In genomic region chr17:77247048-77247541, GRCh38 we compare ENCODE assay signal across 8 cellular contexts.
DNase-seq lines count a peak whose midpoint lies in the region; ATAC-seq and TF ChIP-seq lines count a peak whose summit lies in the region.

No MANE protein-coding gene starts in this region.

- H3K27ac ChIP-seq in RWPE2 (ENCODE audit: poor library complexity, severe bottlenecking): no peak overlapping the region

- H3K4me3 Mint-ChIP-seq in activated T-helper 17 cell treated with anti-CD3 and anti-CD28 coated beads, Interleukin-2, amount 50 U/mL, for 72 hours: peak overlapping the region; percentile 44
- peak overlapping the region; percentile 35 for H3K4me3 Mint-ChIP-seq in natural killer cell treated with Interleukin-12 subunit alpha and Interleukin-12 subunit beta and Interleukin-15 and Interleukin-18, amount 100 ng/mL, for 72 hours
- peak overlapping the region; percentile 70 to 77 for H3K4me3 Mint-ChIP-seq in stimulated activated naive B cell treated with anti-CD40 and anti-IgM and Interleukin-4, amounts not matched to agents 10 μg/mL and 1 μg/mL and 100 μg/mL, for 72 hours

- H3K36me3 Mint-ChIP-seq in activated T-helper 17 cell treated with anti-CD3 and anti-CD28 coated beads, Interleukin-2, amount 50 U/mL, for 72 hours (ENCODE audit: low read depth): no peaks in the 10 kb centered on the region
- H3K36me3 Mint-ChIP-seq in natural killer cell treated with Interleukin-12 subunit alpha and Interleukin-12 subunit beta and Interleukin-15 and Interleukin-18, amount 100 ng/mL, for 72 hours: no peaks in the 10 kb centered on the region
- peaks cover 0 to 2% of the 10 kb centered on the region in 2 donors for H3K36me3 Mint-ChIP-seq in stimulated activated naive B cell treated with anti-CD40 and anti-IgM and Interleukin-4, amounts not matched to agents 10 μg/mL and 1 μg/mL and 100 μg/mL, for 72 hours

- H3K36me3 ChIP-seq in RWPE2 (ENCODE audit: low read depth): no peaks in the 10 kb centered on the region

- H3K4me3 ChIP-seq in AG09309 (ENCODE audit: control insufficient read depth, low read depth, low read length): peak overlapping the region; percentile 64
- peak overlapping the region; percentile 54 for H3K4me3 ChIP-seq in LNCaP clone FGC (ENCODE audit: low read depth, low read length)
- peak overlapping the region; percentile 34 for H3K4me3 ChIP-seq in RWPE2 (ENCODE audit: severe bottlenecking)
- H3K4me3 ChIP-seq in fibroblast of the aortic adventitia (ENCODE audit: low read depth, low read length): peak overlapping the region; percentile 67

- peaks cover 19% of the 10 kb centered on the region for H3K27me3 Mint-ChIP-seq in activated T-helper 17 cell treated with anti-CD3 and anti-CD28 coated beads, Interleukin-2, amount 50 U/mL, for 72 hours
- H3K27me3 Mint-ChIP-seq in natural killer cell treated with Interleukin-12 subunit alpha and Interleukin-12 subunit beta and Interleukin-15 and Interleukin-18, amount 100 ng/mL, for 72 hours: peaks cover 13% of the 10 kb centered on the region in 2 donors
- H3K27me3 Mint-ChIP-seq in stimulated activated naive B cell treated with anti-CD40 and anti-IgM and Interleukin-4, amounts not matched to agents 10 μg/mL and 1 μg/mL and 100 μg/mL, for 72 hours: peaks cover 25 to 35% of the 10 kb centered on the region in 2 donors

- H3K4me1 ChIP-seq in RWPE2 (ENCODE audit: insufficient read depth, poor library complexity, severe bottlenecking): no peaks in the 10 kb centered on the region

- peaks cover 7% of the 10 kb centered on the region for H3K4me1 Mint-ChIP-seq in activated T-helper 17 cell treated with anti-CD3 and anti-CD28 coated beads, Interleukin-2, amount 50 U/mL, for 72 hours
- peaks cover 6 to 18% of the 10 kb centered on the region in 2 donors for H3K4me1 Mint-ChIP-seq in natural killer cell treated with Interleukin-12 subunit alpha and Interleukin-12 subunit beta and Interleukin-15 and Interleukin-18, amount 100 ng/mL, for 72 hours (ENCODE audit: low read depth in 2 of 2)
- H3K4me1 Mint-ChIP-seq in stimulated activated naive B cell treated with anti-CD40 and anti-IgM and Interleukin-4, amounts not matched to agents 10 μg/mL and 1 μg/mL and 100 μg/mL, for 72 hours: peaks cover 20 to 30% of the 10 kb centered on the region in 2 donors

- H3K9me3 Mint-ChIP-seq in activated T-helper 17 cell treated with anti-CD3 and anti-CD28 coated beads, Interleukin-2, amount 50 U/mL, for 72 hours: no peaks in the 10 kb centered on the region
- no peaks in the 10 kb centered on the region for H3K9me3 Mint-ChIP-seq in natural killer cell treated with Interleukin-12 subunit alpha and Interleukin-12 subunit beta and Interleukin-15 and Interleukin-18, amount 100 ng/mL, for 72 hours
- no peaks in the 10 kb centered on the region for H3K9me3 Mint-ChIP-seq in stimulated activated naive B cell treated with anti-CD40 and anti-IgM and Interleukin-4, amounts not matched to agents 10 μg/mL and 1 μg/mL and 100 μg/mL, for 72 hours

- H3K27ac Mint-ChIP-seq in activated T-helper 17 cell treated with anti-CD3 and anti-CD28 coated beads, Interleukin-2, amount 50 U/mL, for 72 hours: no peak overlapping the region
- no peak overlapping the region for H3K27ac Mint-ChIP-seq in natural killer cell treated with Interleukin-12 subunit alpha and Interleukin-12 subunit beta and Interleukin-15 and Interleukin-18, amount 100 ng/mL, for 72 hours
- H3K27ac Mint-ChIP-seq in stimulated activated naive B cell treated with anti-CD40 and anti-IgM and Interleukin-4, amounts not matched to agents 10 μg/mL and 1 μg/mL and 100 μg/mL, for 72 hours: peak overlapping the region; percentile 65

- no peaks in the 10 kb centered on the region for H3K9me3 ChIP-seq in RWPE2 (ENCODE audit: severe bottlenecking)

- DNase-seq in AG09309 (ENCODE audit: low read depth) (no peak), LNCaP clone FGC (ENCODE audit: low read depth) (no peak), RWPE2 (ENCODE audit: low spot score) (peak; percentile 78), fibroblast of the aortic adventitia (ENCODE audit: low read depth) (peak; percentile 65)
- DNase-seq in natural killer cell treated with Interleukin-12 subunit alpha and Interleukin-12 subunit beta and Interleukin-15 and Interleukin-18, amount 100 ng/mL, for 72 hours (ENCODE audit: low spot score): peak; percentile 85
- peak; percentile 75 for DNase-seq in stimulated activated naive B cell treated with anti-CD40 and anti-IgM and Interleukin-4, amounts not matched to agents 10 μg/mL and 1 μg/mL and 100 μg/mL, for 72 hours

- ATAC-seq in GM19397 (IDR thresholded peaks at IDR 0.05; ENCODE audit: unreplicated experiment) (peak; percentile 60), RWPE2 (ENCODE audit: low read depth) (peak; percentile 88)
- ATAC-seq in activated T-helper 17 cell treated with anti-CD3 and anti-CD28 coated beads, Interleukin-2, amount 50 U/mL, for 72 hours (replicated peaks): peak; percentile 94
- ATAC-seq in natural killer cell treated with Interleukin-12 subunit alpha and Interleukin-12 subunit beta and Interleukin-15 and Interleukin-18, amount 100 ng/mL, for 72 hours: peak; percentile 92 to 93
- ATAC-seq in stimulated activated naive B cell treated with anti-CD40 and anti-IgM and Interleukin-4, amounts not matched to agents 10 μg/mL and 1 μg/mL and 100 μg/mL, for 72 hours (replicated peaks): peak; percentile 71 to 73

- TF ChIP-seq CTCF in AG09309 (IDR thresholded peaks at IDR 0.05; ENCODE audit: control insufficient read depth, insufficient read depth, low read depth, low read length, missing control alignments) (peak; percentile 82), LNCaP clone FGC (IDR thresholded peaks at IDR 0.05; ENCODE audit: control insufficient read depth, extremely low read depth, insufficient read depth) (peak; percentile 83), RWPE2 (IDR thresholded peaks at IDR 0.05; ENCODE audit: poor library complexity, severe bottlenecking) (peak; percentile 97), fibroblast of the aortic adventitia (IDR thresholded peaks at IDR 0.05; ENCODE audit: insufficient read depth, low read length) (peak; percentile 86)

- no peaks in the 10 kb centered on the region for H3K27me3 ChIP-seq in RWPE2 (ENCODE audit: insufficient read depth, poor library complexity, severe bottlenecking)

Comparison
In these comparisons a context has a peak if more than half of its experiments do, and no peak if none do; other contexts are left out.
1. DNase-seq: peak in RWPE2 (single experiment), fibroblast of the aortic adventitia (single experiment), natural killer cell treated with Interleukin-12 subunit alpha and Interleukin-12 subunit beta and Interleukin-15 and Interleukin-18, amount 100 ng/mL, for 72 hours (single experiment) and stimulated activated naive B cell treated with anti-CD40 and anti-IgM and Interleukin-4, amounts not matched to agents 10 μg/mL and 1 μg/mL and 100 μg/mL, for 72 hours (single experiment); none in AG09309 (single experiment) and LNCaP clone FGC (single experiment).
2. Peak in every context shown above with its lines, with median percentiles within 50 percentile points of each other: H3K4me3 ChIP-seq, CTCF ChIP-seq, ATAC-seq and H3K4me3 Mint-ChIP-seq.